9 cellular contexts compared by ENCODE assay signal in genomic region chrX:25015486-25016360, GRCh38. TPM values are rescaled to one million over a fixed set of nuclear protein-coding genes. Genes with fewer than 3 reads are reported as not detected.
DNase-seq lines count a peak whose midpoint lies in the region; ATAC-seq and TF ChIP-seq lines count a peak whose summit lies in the region.
"Had no signal": no experiment of that assay in that cellular context is flagged by ENCODE, and none has a peak within 500 bp of the region (broad histone marks: within the 10 kb centered on the region; RNA-seq: fewer than 3 reads in every experiment).

Gene ARX, minus strand, starts transcription at chrX:25015965. Its CDS starts 228 bp downstream, at chrX:25015737.

- no peak within 1 kb of the TSS for H3K27ac Mint-ChIP-seq in CD4-positive, CD25-positive, alpha-beta regulatory T cell
- no peak within 1 kb of the TSS for H3K27ac Mint-ChIP-seq in nephron progenitor cell
- H3K27ac Mint-ChIP-seq in CD14-positive monocyte, result no peak within 1 kb of the TSS
- no peak within 1 kb of the TSS for H3K27ac Mint-ChIP-seq in activated T-helper 2 cell treated with anti-CD3 and anti-CD28 coated beads, Interferon-gamma antibody, Interleukin-2, Interleukin-4, amounts not matched to agents 10 μg/mL and 5 μg/mL and 100 μg/mL, durations not matched to agents 14 hours and 24 hours and 36 hours

- H3K9me3 Mint-ChIP-seq in CD4-positive, CD25-positive, alpha-beta regulatory T cell, result peaks cover 0 to 6% (median 0%) of the 10 kb centered on the region in 7 donors
- H3K9me3 Mint-ChIP-seq in nephron progenitor cell (peaks cover 11% of the 10 kb centered on the region), CD14-positive monocyte (peaks cover 0 to 55% (median 39%) of the 10 kb centered on the region in 7 donors)
- no peaks in the 10 kb centered on the region for H3K9me3 Mint-ChIP-seq in activated T-helper 2 cell treated with anti-CD3 and anti-CD28 coated beads, Interferon-gamma antibody, Interleukin-2, Interleukin-4, amounts not matched to agents 10 μg/mL and 5 μg/mL and 100 μg/mL, durations not matched to agents 14 hours and 24 hours and 36 hours
- H3K9me3 Mint-ChIP-seq: activated naive CD4-positive, alpha-beta T cell treated with anti-CD3 and anti-CD28 coated beads, Interleukin-2, amount 50 U/mL, for 72 hours had no signal

- H3K4me1 Mint-ChIP-seq in CD4-positive, CD25-positive, alpha-beta regulatory T cell, result peaks cover 2 to 50% (median 10%) of the 10 kb centered on the region in 4 donors
- H3K4me1 Mint-ChIP-seq in nephron progenitor cell (peaks cover 19% of the 10 kb centered on the region), CD14-positive monocyte (peaks cover 37% of the 10 kb centered on the region)
- peaks cover 5% of the 10 kb centered on the region for H3K4me1 Mint-ChIP-seq in activated T-helper 2 cell treated with anti-CD3 and anti-CD28 coated beads, Interferon-gamma antibody, Interleukin-2, Interleukin-4, amounts not matched to agents 10 μg/mL and 5 μg/mL and 100 μg/mL, durations not matched to agents 14 hours and 24 hours and 36 hours (ENCODE audit: low read depth)

- H3K36me3 ChIP-seq in CD4-positive, CD25-positive, alpha-beta regulatory T cell (ENCODE audit: control insufficient read depth, insufficient read depth, low read length), result no peaks in the 10 kb centered on the region
- H3K36me3 ChIP-seq in NT2/D1 (ENCODE audit: insufficient read depth, insufficient read length, low read length), result no peaks in the 10 kb centered on the region

- no peak within 1 kb of the TSS for H3K27ac ChIP-seq in CD4-positive, CD25-positive, alpha-beta regulatory T cell (ENCODE audit: insufficient read depth, low read length, poor library complexity, severe bottlenecking)

- H3K27me3 ChIP-seq in CD4-positive, CD25-positive, alpha-beta regulatory T cell (ENCODE audit: control insufficient read depth, insufficient read depth, low read length), result peaks cover 13% of the 10 kb centered on the region
- H3K27me3 ChIP-seq in NT2/D1 (ENCODE audit: insufficient read depth, insufficient read length), result peaks cover 96% of the 10 kb centered on the region

- H3K9me3 ChIP-seq in CD4-positive, CD25-positive, alpha-beta regulatory T cell (ENCODE audit: control insufficient read depth in 2 of 2, low read length in 2 of 2), result no peaks in the 10 kb centered on the region
- no peaks in the 10 kb centered on the region for H3K9me3 ChIP-seq in NT2/D1 (ENCODE audit: insufficient read depth, low read length)

- TF ChIP-seq CTCF in nephron progenitor cell (IDR thresholded peaks at IDR 0.05), result no peak
- no peak for TF ChIP-seq CTCF in CD14-positive monocyte (IDR thresholded peaks at IDR 0.05)

- H3K9ac ChIP-seq in NT2/D1 (ENCODE audit: insufficient read length, low read depth), result no peak within 1 kb of the TSS

- no peak within 1 kb of the TSS for H3K4me3 ChIP-seq in CD4-positive, CD25-positive, alpha-beta regulatory T cell (ENCODE audit: low read depth, low read length)
- H3K4me3 ChIP-seq in NT2/D1 (ENCODE audit: insufficient read length, low read depth), result peak within 1 kb of the TSS; percentile 2

- H3K36me3 Mint-ChIP-seq in CD4-positive, CD25-positive, alpha-beta regulatory T cell, result no peaks in the 10 kb centered on the region
- no peaks in the 10 kb centered on the region for H3K36me3 Mint-ChIP-seq in nephron progenitor cell (ENCODE audit: low read depth)
- peaks cover 0 to 6% of the 10 kb centered on the region in 2 donors for H3K36me3 Mint-ChIP-seq in CD14-positive monocyte
- H3K36me3 Mint-ChIP-seq in activated T-helper 2 cell treated with anti-CD3 and anti-CD28 coated beads, Interferon-gamma antibody, Interleukin-2, Interleukin-4, amounts not matched to agents 10 μg/mL and 5 μg/mL and 100 μg/mL, durations not matched to agents 14 hours and 24 hours and 36 hours (ENCODE audit: low read depth), result no peaks in the 10 kb centered on the region

- H3K27me3 Mint-ChIP-seq in CD4-positive, CD25-positive, alpha-beta regulatory T cell, result peaks cover 81% of the 10 kb centered on the region
- H3K27me3 Mint-ChIP-seq in nephron progenitor cell (ENCODE audit: low read depth, poor library complexity), result peaks cover 97% of the 10 kb centered on the region
- H3K27me3 Mint-ChIP-seq in CD14-positive monocyte (ENCODE audit: low read depth in 3 of 3), result peaks cover 80 to 91% (median 89%) of the 10 kb centered on the region in 3 donors
- peaks cover 60% of the 10 kb centered on the region for H3K27me3 Mint-ChIP-seq in activated T-helper 2 cell treated with anti-CD3 and anti-CD28 coated beads, Interferon-gamma antibody, Interleukin-2, Interleukin-4, amounts not matched to agents 10 μg/mL and 5 μg/mL and 100 μg/mL, durations not matched to agents 14 hours and 24 hours and 36 hours (ENCODE audit: low read depth)

- peak in 1 of 2 donors; percentile 45 for ATAC-seq in CD4-positive, CD25-positive, alpha-beta regulatory T cell (ENCODE audit: low read depth in 2 of 2)
- ATAC-seq in GM21576 (IDR thresholded peaks at IDR 0.05; ENCODE audit: unreplicated experiment), result peak; percentile 46
- no peak for ATAC-seq in HG03196 (IDR thresholded peaks at IDR 0.05; ENCODE audit: unreplicated experiment)

- DNase-seq in CD4-positive, CD25-positive, alpha-beta regulatory T cell, result peak in 2 of 3 donors; percentile 31 to 65
- DNase-seq in NT2/D1 (ENCODE audit: low read depth, low spot score), result peak; percentile 77
- peak; percentile 63 to 65 for DNase-seq in erythroblast (lab: John Stamatoyannopoulos, UW)
- DNase-seq in nephron progenitor cell, result peak; percentile 82
- DNase-seq in CD14-positive monocyte (ENCODE audit: low spot score), result no peak
- no peak for DNase-seq in activated T-helper 2 cell treated with anti-CD3 and anti-CD28 coated beads, Interferon-gamma antibody, Interleukin-2, Interleukin-4, amounts not matched to agents 10 μg/mL and 5 μg/mL and 100 μg/mL, durations not matched to agents 14 hours and 24 hours and 36 hours (ENCODE audit: low spot score)

- TF ChIP-seq POLR2A in erythroblast (IDR thresholded peaks at IDR 0.05; ENCODE audit: low read length), result no peak

- H3K4me3 Mint-ChIP-seq in CD4-positive, CD25-positive, alpha-beta regulatory T cell, result peak within 1 kb of the TSS in 3 of 4 donors; percentile 36 to 71 (median 41)
- H3K4me3 Mint-ChIP-seq in nephron progenitor cell (no peak within 1 kb of the TSS), CD14-positive monocyte (peak within 1 kb of the TSS in 1 of 2 donors; percentile 84)
- H3K4me3 Mint-ChIP-seq in activated T-helper 2 cell treated with anti-CD3 and anti-CD28 coated beads, Interferon-gamma antibody, Interleukin-2, Interleukin-4, amounts not matched to agents 10 μg/mL and 5 μg/mL and 100 μg/mL, durations not matched to agents 14 hours and 24 hours and 36 hours (ENCODE audit: low read depth), result no peak within 1 kb of the TSS

- intact Hi-C loops in CD14-positive monocyte (cut with micrococcal nuclease), result no loop called here
- intact Hi-C loops in activated T-helper 2 cell treated with anti-CD3 and anti-CD28 coated beads, Interferon-gamma antibody, Interleukin-2, Interleukin-4, amounts not matched to agents 10 μg/mL and 5 μg/mL and 100 μg/mL, durations not matched to agents 14 hours and 24 hours and 36 hours (cut with micrococcal nuclease), result no loop called here

- H3K4me1 ChIP-seq in CD4-positive, CD25-positive, alpha-beta regulatory T cell (ENCODE audit: control insufficient read depth, insufficient read depth, low read length, poor library complexity, severe bottlenecking), result peaks cover 23% of the 10 kb centered on the region
- H3K4me1 ChIP-seq in NT2/D1 (ENCODE audit: insufficient read depth, insufficient read length), result peaks cover 5% of the 10 kb centered on the region

RNA-seq across cellular contexts. Expression of gene ARX, which starts in this region (rescaled TPM):
- not detected for total RNA-seq in CD4-positive, CD25-positive, alpha-beta regulatory T cell
- polyA plus RNA-seq in CD4-positive, CD25-positive, alpha-beta regulatory T cell, result not detected
- polyA plus RNA-seq in CD14-positive monocyte, result not detected
- not detected in 2 replicates for total RNA-seq in activated T-helper 2 cell treated with anti-CD3 and anti-CD28 coated beads, Interferon-gamma antibody, Interleukin-2, Interleukin-4, amounts not matched to agents 10 μg/mL and 5 μg/mL and 100 μg/mL, durations not matched to agents 14 hours and 24 hours and 36 hours
- total RNA-seq: activated naive CD4-positive, alpha-beta T cell treated with anti-CD3 and anti-CD28 coated beads, Interleukin-2, amount 50 U/mL, for 72 hours had no signal

Comparison
In these comparisons a context has a peak if more than half of its experiments do, and no peak if none do; other contexts are left out.
1. Peak in DNase-seq in CD4-positive, CD25-positive, alpha-beta regulatory T cell; RNA of the gene not detected or under 1 TPM.
2. DNase-seq: peak in NT2/D1 (single experiment), erythroblast (2 of 2) and nephron progenitor cell (single experiment); none in CD14-positive monocyte (single experiment) and activated T-helper 2 cell treated with anti-CD3 and anti-CD28 coated beads, Interferon-gamma antibody, Interleukin-2, Interleukin-4, amounts not matched to agents 10 μg/mL and 5 μg/mL and 100 μg/mL, durations not matched to agents 14 hours and 24 hours and 36 hours (single experiment).
3. H3K4me3 Mint-ChIP-seq: peak in CD4-positive, CD25-positive, alpha-beta regulatory T cell (3 of 4); none in nephron progenitor cell (single experiment) and activated T-helper 2 cell treated with anti-CD3 and anti-CD28 coated beads, Interferon-gamma antibody, Interleukin-2, Interleukin-4, amounts not matched to agents 10 μg/mL and 5 μg/mL and 100 μg/mL, durations not matched to agents 14 hours and 24 hours and 36 hours (single experiment).